In genomic region chr1:196393742-196394141, GRCh38 we compare ENCODE assay signal across 14 cellular contexts.
DNase-seq lines count a peak whose midpoint lies in the region; ATAC-seq, FAIRE-seq and TF ChIP-seq lines count a peak whose summit lies in the region.
"Had no signal": no experiment of that assay in that cellular context is flagged by ENCODE, and none has a peak within 500 bp of the region (broad histone marks: within the 10 kb centered on the region; RNA-seq: fewer than 3 reads in every experiment).

No MANE protein-coding gene starts in this region.

- H3K9me3 Mint-ChIP-seq in astrocyte (ENCODE audit: unreplicated experiment): no peaks in the 10 kb centered on the region
- H3K9me3 Mint-ChIP-seq in stimulated activated naive CD8-positive, alpha-beta T cell treated with anti-CD3 and anti-CD28 coated beads, Interleukin-15, amount 100 ng/mL, for 72 hours: no peaks in the 10 kb centered on the region
- H3K9me3 Mint-ChIP-seq: activated B cell treated with CpG ODN at 0.5 μM for 24 hours; activated T-cell treated with anti-CD3 and anti-CD28 coated beads, Interleukin-2, amount 50 U/mL, for 4 hours; memory B cell; type B pancreatic cell had no signal

- FAIRE-seq in astrocyte (lab: Jason Lieb, UNC): peak; percentile 76

- H3K79me2 ChIP-seq in astrocyte (ENCODE audit: insufficient read depth, low read length): no peaks in the 10 kb centered on the region

- H3K4me2 ChIP-seq in astrocyte (ENCODE audit: low read length): no peak overlapping the region

- peaks cover 9% of the 10 kb centered on the region for H3K4me1 Mint-ChIP-seq in astrocyte (ENCODE audit: low read depth, unreplicated experiment)
- H3K4me1 Mint-ChIP-seq in stimulated activated naive CD8-positive, alpha-beta T cell treated with anti-CD3 and anti-CD28 coated beads, Interleukin-15, amount 100 ng/mL, for 72 hours: no peaks in the 10 kb centered on the region
- H3K4me1 Mint-ChIP-seq: activated B cell treated with CpG ODN at 0.5 μM for 24 hours, memory B cell had no signal

- H3K27ac ChIP-seq in right cardiac atrium (ENCODE audit: low read length): no peak overlapping the region
- H3K27ac ChIP-seq in astrocyte (ENCODE audit: low read depth, low read length): no peak overlapping the region
- no peak overlapping the region for H3K27ac ChIP-seq in tibial nerve
- H3K27ac ChIP-seq: HL-60 had no signal

- no peak overlapping the region for H2AFZ ChIP-seq in astrocyte (ENCODE audit: low read depth, low read length)

- H3K4me3 Mint-ChIP-seq in astrocyte (ENCODE audit: unreplicated experiment): no peak overlapping the region
- H3K4me3 Mint-ChIP-seq in stimulated activated naive CD8-positive, alpha-beta T cell treated with anti-CD3 and anti-CD28 coated beads, Interleukin-15, amount 100 ng/mL, for 72 hours: no peak overlapping the region
- H3K4me3 Mint-ChIP-seq: activated B cell treated with CpG ODN at 0.5 μM for 24 hours; activated T-cell treated with anti-CD3 and anti-CD28 coated beads, Interleukin-2, amount 50 U/mL, for 4 hours; memory B cell; type B pancreatic cell had no signal

- H3K9me3 ChIP-seq in right cardiac atrium (ENCODE audit: control insufficient read depth, low read length) (no peaks in the 10 kb centered on the region), astrocyte (ENCODE audit: insufficient read depth, low read depth, low read length) (no peaks in the 10 kb centered on the region), tibial nerve (no peaks in the 10 kb centered on the region)

- no peak for TF ChIP-seq POLR2A in tibial nerve (IDR thresholded peaks at IDR 0.05)

- H4K20me1 ChIP-seq in astrocyte (ENCODE audit: insufficient read depth, low read length): no peaks in the 10 kb centered on the region

- intact Hi-C loops in right cardiac atrium (cut with DNase I): no loop called here
- intact Hi-C loops in left ventricle myocardium superior (cut with micrococcal nuclease): no loop called here

- no peaks in the 10 kb centered on the region for H3K4me1 ChIP-seq in right cardiac atrium (ENCODE audit: control insufficient read depth, insufficient read depth, low read length)
- peaks cover 3% of the 10 kb centered on the region for H3K4me1 ChIP-seq in astrocyte (ENCODE audit: insufficient read depth, low read length)
- H3K4me1 ChIP-seq in tibial nerve: no peaks in the 10 kb centered on the region

- no peaks in the 10 kb centered on the region for H3K27me3 Mint-ChIP-seq in astrocyte (ENCODE audit: low read depth, unreplicated experiment)
- no peaks in the 10 kb centered on the region for H3K27me3 Mint-ChIP-seq in stimulated activated naive CD8-positive, alpha-beta T cell treated with anti-CD3 and anti-CD28 coated beads, Interleukin-15, amount 100 ng/mL, for 72 hours
- H3K27me3 Mint-ChIP-seq: activated B cell treated with CpG ODN at 0.5 μM for 24 hours, memory B cell, type B pancreatic cell had no signal

- no peaks in the 10 kb centered on the region for H3K36me3 Mint-ChIP-seq in astrocyte (ENCODE audit: low read depth, unreplicated experiment)
- H3K36me3 Mint-ChIP-seq: memory B cell had no signal

- no peak overlapping the region for H3K4me3 ChIP-seq in right cardiac atrium (ENCODE audit: low read length)
- H3K4me3 ChIP-seq in astrocyte (ENCODE audit: insufficient read depth, low read depth, low read length): no peak overlapping the region
- no peak overlapping the region for H3K4me3 ChIP-seq in tibial nerve

- no peak for TF ChIP-seq CTCF in astrocyte (IDR thresholded peaks at IDR 0.05; ENCODE audit: insufficient read depth, low read depth, low read length)
- no peak for TF ChIP-seq CTCF in tibial nerve (IDR thresholded peaks at IDR 0.05)

- TF ChIP-seq EP300 in tibial nerve (IDR thresholded peaks at IDR 0.05): no peak

- H3K36me3 ChIP-seq in astrocyte (ENCODE audit: insufficient read depth, low read length) (no peaks in the 10 kb centered on the region), tibial nerve (no peaks in the 10 kb centered on the region)

- H3K9ac ChIP-seq in astrocyte (ENCODE audit: low read length): no peak overlapping the region

- ATAC-seq in right cardiac atrium (peak in 1 of 2 donors; percentile 51), left ventricle myocardium superior (no peak), GM19328 (IDR thresholded peaks at IDR 0.05; ENCODE audit: unreplicated experiment) (no peak)
- no peak for ATAC-seq in stimulated activated naive CD8-positive, alpha-beta T cell treated with anti-CD3 and anti-CD28 coated beads, Interleukin-15, amount 100 ng/mL, for 72 hours
- ATAC-seq: activated T-cell treated with anti-CD3 and anti-CD28 coated beads, Interleukin-2, amount 50 U/mL, for 4 hours had no signal

- H3K27me3 ChIP-seq in right cardiac atrium (ENCODE audit: control insufficient read depth, insufficient read depth) (no peaks in the 10 kb centered on the region), astrocyte (ENCODE audit: insufficient read depth, low read length) (no peaks in the 10 kb centered on the region), tibial nerve (no peaks in the 10 kb centered on the region)

- DNase-seq in right cardiac atrium: peak; percentile 33 to 78 (median 53)
- no peak for DNase-seq in left ventricle myocardium superior
- DNase-seq in astrocyte (ENCODE audit: low read depth): peak; percentile 61
- DNase-seq in iris pigment epithelial cell (ENCODE audit: low read depth): peak; percentile 85
- DNase-seq in tibial nerve (ENCODE audit: low spot score in 2 of 2): peak; percentile 35 to 55
- DNase-seq in activated CD4-positive, CD25-positive, alpha-beta regulatory T cell (lab: John Stamatoyannopoulos, UW): no peak
- DNase-seq in stimulated activated naive CD8-positive, alpha-beta T cell treated with anti-CD3 and anti-CD28 coated beads, Interleukin-15, amount 100 ng/mL, for 72 hours: no peak
- DNase-seq: activated B cell treated with CpG ODN at 0.5 μM for 24 hours; activated T-cell treated with anti-CD3 and anti-CD28 coated beads, Interleukin-2, amount 50 U/mL, for 4 hours; cerebellar nuclear complex had no signal

- WGBS in right cardiac atrium: 67% methylated on average over 4 of the region's 4 CpGs
- 64 to 68% methylated on average over 4 of the region's 4 CpGs for WGBS in tibial nerve, 2 donors

- no peak overlapping the region for H3K27ac Mint-ChIP-seq in astrocyte (ENCODE audit: unreplicated experiment)
- H3K27ac Mint-ChIP-seq in stimulated activated naive CD8-positive, alpha-beta T cell treated with anti-CD3 and anti-CD28 coated beads, Interleukin-15, amount 100 ng/mL, for 72 hours: no peak overlapping the region
- H3K27ac Mint-ChIP-seq: activated B cell treated with CpG ODN at 0.5 μM for 24 hours, memory B cell, type B pancreatic cell had no signal

Comparison
In these comparisons a context has a peak if more than half of its experiments do, and no peak if none do; other contexts are left out.
1. DNase-seq: peak in right cardiac atrium (3 of 3), astrocyte (single experiment), iris pigment epithelial cell (single experiment) and tibial nerve (2 of 2); none in left ventricle myocardium superior (single experiment), activated CD4-positive, CD25-positive, alpha-beta regulatory T cell (0 of 4) and stimulated activated naive CD8-positive, alpha-beta T cell treated with anti-CD3 and anti-CD28 coated beads, Interleukin-15, amount 100 ng/mL, for 72 hours (0 of 2).